ENCODE assay signal across 1 cellular context in the genomic region with DNA sequence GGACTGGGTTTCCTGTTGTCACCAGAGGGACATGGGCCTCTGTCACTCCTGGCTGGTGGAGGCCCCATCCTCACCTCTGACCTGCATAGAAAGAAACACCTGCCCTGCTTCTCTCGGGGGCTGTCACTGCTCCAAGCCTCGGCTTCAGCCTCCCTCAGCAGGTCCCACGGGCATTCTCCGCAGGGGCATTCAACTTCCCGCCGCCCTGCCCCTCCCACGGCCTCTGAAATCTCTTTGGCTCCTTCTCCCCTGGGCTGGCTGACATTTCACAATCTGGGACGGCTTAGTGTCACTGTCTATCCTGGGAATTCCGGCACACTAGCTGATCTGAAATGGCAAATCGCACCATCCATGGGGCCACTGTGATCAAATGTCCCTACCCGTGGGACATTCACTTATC.
TF ChIP-seq lines count a peak whose summit lies in the region.

No MANE protein-coding gene starts in this region.

TF ChIP-seq in GM23338, 12 proteins besides CTCF, POLR2A, EP300 and RAD21 (continued from another document):
- no peak for TF ChIP-seq CREB1 (CRISPR knock-in tag; IDR thresholded peaks at IDR 0.05; ENCODE audit: low read depth)
- no peak for TF ChIP-seq ZNF114 (CRISPR knock-in tag; IDR thresholded peaks at IDR 0.05)
- TF ChIP-seq, protein P1, sequence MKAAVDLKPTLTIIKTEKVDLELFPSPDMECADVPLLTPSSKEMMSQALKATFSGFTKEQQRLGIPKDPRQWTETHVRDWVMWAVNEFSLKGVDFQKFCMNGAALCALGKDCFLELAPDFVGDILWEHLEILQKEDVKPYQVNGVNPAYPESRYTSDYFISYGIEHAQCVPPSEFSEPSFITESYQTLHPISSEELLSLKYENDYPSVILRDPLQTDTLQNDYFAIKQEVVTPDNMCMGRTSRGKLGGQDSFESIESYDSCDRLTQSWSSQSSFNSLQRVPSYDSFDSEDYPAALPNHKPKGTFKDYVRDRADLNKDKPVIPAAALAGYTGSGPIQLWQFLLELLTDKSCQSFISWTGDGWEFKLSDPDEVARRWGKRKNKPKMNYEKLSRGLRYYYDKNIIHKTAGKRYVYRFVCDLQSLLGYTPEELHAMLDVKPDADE (IDR thresholded peaks at IDR 0.05): no peak
- no peak for TF ChIP-seq POLR2AphosphoS5 (IDR thresholded peaks at IDR 0.05; ENCODE audit: low read depth)
- TF ChIP-seq, protein P2, sequence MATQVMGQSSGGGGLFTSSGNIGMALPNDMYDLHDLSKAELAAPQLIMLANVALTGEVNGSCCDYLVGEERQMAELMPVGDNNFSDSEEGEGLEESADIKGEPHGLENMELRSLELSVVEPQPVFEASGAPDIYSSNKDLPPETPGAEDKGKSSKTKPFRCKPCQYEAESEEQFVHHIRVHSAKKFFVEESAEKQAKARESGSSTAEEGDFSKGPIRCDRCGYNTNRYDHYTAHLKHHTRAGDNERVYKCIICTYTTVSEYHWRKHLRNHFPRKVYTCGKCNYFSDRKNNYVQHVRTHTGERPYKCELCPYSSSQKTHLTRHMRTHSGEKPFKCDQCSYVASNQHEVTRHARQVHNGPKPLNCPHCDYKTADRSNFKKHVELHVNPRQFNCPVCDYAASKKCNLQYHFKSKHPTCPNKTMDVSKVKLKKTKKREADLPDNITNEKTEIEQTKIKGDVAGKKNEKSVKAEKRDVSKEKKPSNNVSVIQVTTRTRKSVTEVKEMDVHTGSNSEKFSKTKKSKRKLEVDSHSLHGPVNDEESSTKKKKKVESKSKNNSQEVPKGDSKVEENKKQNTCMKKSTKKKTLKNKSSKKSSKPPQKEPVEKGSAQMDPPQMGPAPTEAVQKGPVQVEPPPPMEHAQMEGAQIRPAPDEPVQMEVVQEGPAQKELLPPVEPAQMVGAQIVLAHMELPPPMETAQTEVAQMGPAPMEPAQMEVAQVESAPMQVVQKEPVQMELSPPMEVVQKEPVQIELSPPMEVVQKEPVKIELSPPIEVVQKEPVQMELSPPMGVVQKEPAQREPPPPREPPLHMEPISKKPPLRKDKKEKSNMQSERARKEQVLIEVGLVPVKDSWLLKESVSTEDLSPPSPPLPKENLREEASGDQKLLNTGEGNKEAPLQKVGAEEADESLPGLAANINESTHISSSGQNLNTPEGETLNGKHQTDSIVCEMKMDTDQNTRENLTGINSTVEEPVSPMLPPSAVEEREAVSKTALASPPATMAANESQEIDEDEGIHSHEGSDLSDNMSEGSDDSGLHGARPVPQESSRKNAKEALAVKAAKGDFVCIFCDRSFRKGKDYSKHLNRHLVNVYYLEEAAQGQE (IDR thresholded peaks at IDR 0.05; ENCODE audit: unreplicated experiment): no peak
- TF ChIP-seq EZH2 (IDR thresholded peaks at IDR 0.05; ENCODE audit: low read depth, unreplicated experiment): no peak
- TF ChIP-seq STAT1 (IDR thresholded peaks at IDR 0.05; ENCODE audit: unreplicated experiment): no peak
- no peak for TF ChIP-seq NANOG (IDR thresholded peaks at IDR 0.05; ENCODE audit: borderline replicate concordance)
- no peak for TF ChIP-seq EZH2phosphoT487 (IDR thresholded peaks at IDR 0.05; ENCODE audit: unreplicated experiment)
- no peak for TF ChIP-seq ZNF331 (CRISPR knock-in tag; IDR thresholded peaks at IDR 0.05; ENCODE audit: low read depth)
